ENCODE assay signal across 9 cellular contexts in the genomic region with DNA sequence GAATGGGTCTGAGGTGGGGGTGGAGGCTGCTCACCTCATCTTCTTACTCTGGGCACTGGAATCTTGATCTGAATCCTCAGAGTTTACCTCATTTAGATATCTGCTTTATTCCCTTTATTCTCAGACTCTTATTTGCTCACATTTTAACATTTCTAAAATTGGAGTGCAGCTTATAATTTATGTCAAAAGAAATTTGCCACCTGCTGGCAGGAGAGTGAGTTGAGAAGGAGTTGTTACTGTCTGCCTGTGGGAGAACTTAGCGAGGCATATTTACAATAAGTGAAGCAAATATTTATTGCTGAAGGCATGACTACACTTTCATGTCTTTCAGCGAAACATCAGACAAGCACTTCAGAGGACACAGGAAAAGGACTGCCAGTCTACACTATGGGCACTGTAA. TPM values are rescaled to one million over a fixed set of nuclear protein-coding genes. Genes with fewer than 3 reads are reported as not detected.
DNase-seq lines count a peak whose midpoint lies in the region; ATAC-seq, FAIRE-seq and TF ChIP-seq lines count a peak whose summit lies in the region.
"Had no signal": no experiment of that assay in that cellular context is flagged by ENCODE, and none has a peak within 500 bp of the region (broad histone marks: within the 10 kb centered on the region; RNA-seq: fewer than 3 reads in every experiment).

No MANE protein-coding gene starts in this region.

- H3K9ac ChIP-seq in astrocyte (ENCODE audit: low read length) (no peak overlapping the region), liver (ENCODE audit: low read depth in 1 of 2, low read length in 2 of 2) (no peak overlapping the region)

- H3K27ac Mint-ChIP-seq in Caco-2 (ENCODE audit: unreplicated experiment) (no peak overlapping the region), HFFc6 (no peak overlapping the region), astrocyte (ENCODE audit: unreplicated experiment) (no peak overlapping the region)

- H3K27ac ChIP-seq in astrocyte (ENCODE audit: low read depth, low read length) (no peak overlapping the region), liver (ENCODE audit: low read depth in 1 of 2, low read length in 2 of 2) (no peak overlapping the region)

- TF ChIP-seq CTCF in Caco-2 (IDR thresholded peaks at IDR 0.05; ENCODE audit: insufficient read depth in 1 of 2, low read depth in 1 of 2, low read length in 1 of 2, severe bottlenecking in 1 of 2, unreplicated experiment in 1 of 2) (peak; percentile 44 to 52), HFFc6 (IDR thresholded peaks at IDR 0.05) (peak; percentile 73), astrocyte (IDR thresholded peaks at IDR 0.05; ENCODE audit: insufficient read depth, low read depth, low read length) (peak; percentile 46), liver (IDR thresholded peaks at IDR 0.05; ENCODE audit: low read depth, low read length, missing input control) (peak; percentile 24)

- WGBS in liver, result 24% methylated on average over 2 of the region's 2 CpGs

- H3K36me3 ChIP-seq in Caco-2 (ENCODE audit: control insufficient read depth, insufficient read depth, low read length) (no peaks in the 10 kb centered on the region), astrocyte (ENCODE audit: insufficient read depth, low read length) (no peaks in the 10 kb centered on the region), liver (ENCODE audit: control insufficient read depth in 4 of 4, insufficient read depth in 3 of 4, low read depth in 1 of 4, low read length in 3 of 4) (no peaks in the 10 kb centered on the region)

- DNase-seq in Caco-2 (no peak), HFFc6 (no peak), astrocyte (ENCODE audit: low read depth) (no peak), NCI-H2196 (lab: John Stamatoyannopoulos, UW; ENCODE audit: unreplicated experiment) (no peak)
- DNase-seq in NK-92 treated with Interleukin-12 subunit alpha and Interleukin-12 subunit beta, amount 100 ng/mL, for 24 hours (lab: John Stamatoyannopoulos, UW), result no peak
- DNase-seq: stimulated activated naive CD4-positive, alpha-beta T cell treated with Interleukin-2 at 50 U/mL for 16 hours had no signal

- no peaks in the 10 kb centered on the region for H3K36me3 Mint-ChIP-seq in Caco-2 (ENCODE audit: insufficient read depth, unreplicated experiment)
- H3K36me3 Mint-ChIP-seq in HFFc6 (ENCODE audit: low read depth), result no peaks in the 10 kb centered on the region
- no peaks in the 10 kb centered on the region for H3K36me3 Mint-ChIP-seq in astrocyte (ENCODE audit: low read depth, unreplicated experiment)

- H3K27me3 ChIP-seq in Caco-2 (replicated peaks; ENCODE audit: control insufficient read depth, insufficient read depth, low read length) (no peaks in the 10 kb centered on the region), astrocyte (ENCODE audit: insufficient read depth, low read length) (peaks cover 3% of the 10 kb centered on the region), liver (ENCODE audit: control insufficient read depth in 4 of 4, insufficient read depth in 4 of 4, low read length in 3 of 4) (peaks cover 0 to 3% (median 2%) of the 10 kb centered on the region in 4 donors)

- no peaks in the 10 kb centered on the region for H3K9me3 Mint-ChIP-seq in Caco-2 (ENCODE audit: unreplicated experiment)
- H3K9me3 Mint-ChIP-seq in HFFc6, result no peaks in the 10 kb centered on the region
- no peaks in the 10 kb centered on the region for H3K9me3 Mint-ChIP-seq in astrocyte (ENCODE audit: unreplicated experiment)

- no peaks in the 10 kb centered on the region for H3K79me2 ChIP-seq in astrocyte (ENCODE audit: insufficient read depth, low read length)

- intact Hi-C loops in Caco-2 (cut with micrococcal nuclease; ENCODE audit: unreplicated experiment), result loop anchor here (1.0 kb wide), 2 partner anchors 196 to 260 kb away; no protein-coding TSS in a partner anchor

- POLR2A ChIA-PET in Caco-2 (lab: Charles Lee), result no interaction called here

- H3K4me3 Mint-ChIP-seq in Caco-2 (ENCODE audit: unreplicated experiment) (no peak overlapping the region), HFFc6 (no peak overlapping the region), astrocyte (ENCODE audit: unreplicated experiment) (no peak overlapping the region)

- H3K27me3 Mint-ChIP-seq in Caco-2 (ENCODE audit: insufficient read depth, unreplicated experiment), result no peaks in the 10 kb centered on the region
- peaks cover 4% of the 10 kb centered on the region for H3K27me3 Mint-ChIP-seq in HFFc6 (ENCODE audit: insufficient read depth)
- peaks cover 18% of the 10 kb centered on the region for H3K27me3 Mint-ChIP-seq in astrocyte (ENCODE audit: low read depth, unreplicated experiment)

- FAIRE-seq in astrocyte (lab: Jason Lieb, UNC), result no peak

- H3K4me3 ChIP-seq in Caco-2 (ENCODE audit: low read depth, low read length) (no peak overlapping the region), astrocyte (ENCODE audit: insufficient read depth, low read depth, low read length) (no peak overlapping the region), liver (ENCODE audit: low read depth in 1 of 3, low read length in 3 of 3) (no peak overlapping the region)

- H2AFZ ChIP-seq in astrocyte (ENCODE audit: low read depth, low read length), result no peak overlapping the region

- TF ChIP-seq RAD21 in liver (IDR thresholded peaks at IDR 0.05), result peak; percentile 25 to 46

- H3K4me1 Mint-ChIP-seq in Caco-2 (ENCODE audit: low read depth, unreplicated experiment) (peaks cover 7% of the 10 kb centered on the region), HFFc6 (ENCODE audit: low read depth) (peaks cover 17% of the 10 kb centered on the region), astrocyte (ENCODE audit: low read depth, unreplicated experiment) (no peaks in the 10 kb centered on the region)

- peaks cover 21% of the 10 kb centered on the region for H3K4me1 ChIP-seq in Caco-2
- peaks cover 6% of the 10 kb centered on the region for H3K4me1 ChIP-seq in astrocyte (ENCODE audit: insufficient read depth, low read length)
- no peaks in the 10 kb centered on the region for H3K4me1 ChIP-seq in liver (ENCODE audit: control insufficient read depth in 4 of 4, insufficient read depth in 4 of 4, low read length in 3 of 4)

- no TSS peak for BruUV-seq in Caco-2 (replicated peaks; lab: Mats Ljungman, UMichigan)

- ATAC-seq in HG03457 (IDR thresholded peaks at IDR 0.05; ENCODE audit: unreplicated experiment) (no peak), GM21390 (IDR thresholded peaks at IDR 0.05; ENCODE audit: unreplicated experiment) (no peak)

- no peak overlapping the region for H3K4me2 ChIP-seq in astrocyte (ENCODE audit: low read length)

- CTCF ChIA-PET in Caco-2 (lab: Charles Lee), result interaction anchor here (0.6 to 1.2 kb wide), 5 partner anchors 18 to 196 kb away, joined by 3 to 6 read pairs (median 5); a partner anchor contains a TSS

- no peaks in the 10 kb centered on the region for H4K20me1 ChIP-seq in astrocyte (ENCODE audit: insufficient read depth, low read length)

- H3K9me3 ChIP-seq in Caco-2 (no peaks in the 10 kb centered on the region), astrocyte (ENCODE audit: insufficient read depth, low read depth, low read length) (no peaks in the 10 kb centered on the region), liver (ENCODE audit: control insufficient read depth in 4 of 4, low read length in 3 of 4) (no peaks in the 10 kb centered on the region)

TF ChIP-seq in liver, 16 proteins besides CTCF, POLR2A, EP300 and RAD21 (continues in another document):
- TF ChIP-seq, protein P1, sequence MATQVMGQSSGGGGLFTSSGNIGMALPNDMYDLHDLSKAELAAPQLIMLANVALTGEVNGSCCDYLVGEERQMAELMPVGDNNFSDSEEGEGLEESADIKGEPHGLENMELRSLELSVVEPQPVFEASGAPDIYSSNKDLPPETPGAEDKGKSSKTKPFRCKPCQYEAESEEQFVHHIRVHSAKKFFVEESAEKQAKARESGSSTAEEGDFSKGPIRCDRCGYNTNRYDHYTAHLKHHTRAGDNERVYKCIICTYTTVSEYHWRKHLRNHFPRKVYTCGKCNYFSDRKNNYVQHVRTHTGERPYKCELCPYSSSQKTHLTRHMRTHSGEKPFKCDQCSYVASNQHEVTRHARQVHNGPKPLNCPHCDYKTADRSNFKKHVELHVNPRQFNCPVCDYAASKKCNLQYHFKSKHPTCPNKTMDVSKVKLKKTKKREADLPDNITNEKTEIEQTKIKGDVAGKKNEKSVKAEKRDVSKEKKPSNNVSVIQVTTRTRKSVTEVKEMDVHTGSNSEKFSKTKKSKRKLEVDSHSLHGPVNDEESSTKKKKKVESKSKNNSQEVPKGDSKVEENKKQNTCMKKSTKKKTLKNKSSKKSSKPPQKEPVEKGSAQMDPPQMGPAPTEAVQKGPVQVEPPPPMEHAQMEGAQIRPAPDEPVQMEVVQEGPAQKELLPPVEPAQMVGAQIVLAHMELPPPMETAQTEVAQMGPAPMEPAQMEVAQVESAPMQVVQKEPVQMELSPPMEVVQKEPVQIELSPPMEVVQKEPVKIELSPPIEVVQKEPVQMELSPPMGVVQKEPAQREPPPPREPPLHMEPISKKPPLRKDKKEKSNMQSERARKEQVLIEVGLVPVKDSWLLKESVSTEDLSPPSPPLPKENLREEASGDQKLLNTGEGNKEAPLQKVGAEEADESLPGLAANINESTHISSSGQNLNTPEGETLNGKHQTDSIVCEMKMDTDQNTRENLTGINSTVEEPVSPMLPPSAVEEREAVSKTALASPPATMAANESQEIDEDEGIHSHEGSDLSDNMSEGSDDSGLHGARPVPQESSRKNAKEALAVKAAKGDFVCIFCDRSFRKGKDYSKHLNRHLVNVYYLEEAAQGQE (IDR thresholded peaks at IDR 0.05), result no peak
- TF ChIP-seq SP1 (IDR thresholded peaks at IDR 0.05), result no peak
- no peak for TF ChIP-seq GABPA (IDR thresholded peaks at IDR 0.05 in 1 of 2, conservative IDR thresholded peaks at IDR 0.05 in 1 of 2)

RNA-seq across cellular contexts. Expression of a gene that starts 16.4 kb away (rescaled TPM):
- total RNA-seq in Caco-2 (2022), result 0.27 and 0.37 TPM in 2 replicates
- total RNA-seq in HFFc6 (2021; fragmentation: NEBNext Ultra II Directional; extraction: Animal tissue kit (Norgen Biotek cat#: 25700)), result under 1 TPM; 0.09 to 0.40 (median 0.26) TPM
- total RNA-seq in astrocyte, result not detected in 2 replicates
- under 1 TPM; under 0.01 to 0.50 TPM for total RNA-seq in liver
- under 1 TPM; 0.35 to 0.61 TPM for polyA plus RNA-seq in liver

RNA-seq across cellular contexts. Expression of a gene that starts 23.0 kb away (rescaled TPM):
- total RNA-seq in Caco-2 (2022), result 40.4 and 41.4 TPM in 2 replicates
- total RNA-seq in HFFc6 (2021; fragmentation: NEBNext Ultra II Directional; extraction: Animal tissue kit (Norgen Biotek cat#: 25700)), result 100 to 1,000 TPM; 111 to 147 (median 117) TPM
- total RNA-seq in astrocyte, result 61.5 and 65.9 TPM in 2 replicates
- total RNA-seq in liver, result 1 to 10 TPM; 1.3 to 1.5 TPM
- polyA plus RNA-seq in liver, result under 1 TPM; 0.21 to 0.53 TPM

Comparison
In these comparisons a context has a peak if more than half of its experiments do, and no peak if none do; other contexts are left out.
1. RNA of a gene that starts 23.0 kb away (total RNA-seq): 111 to 147 TPM in HFFc6, 61.5 to 65.9 TPM in astrocyte and 40.4 to 41.4 TPM in Caco-2; 1.3 to 1.5 TPM in liver; every median in the first group is over 10 times any median in the second.
2. Peak in every context shown above with its lines, with median percentiles within 50 percentile points of each other: CTCF ChIP-seq.